In the genomic region with DNA sequence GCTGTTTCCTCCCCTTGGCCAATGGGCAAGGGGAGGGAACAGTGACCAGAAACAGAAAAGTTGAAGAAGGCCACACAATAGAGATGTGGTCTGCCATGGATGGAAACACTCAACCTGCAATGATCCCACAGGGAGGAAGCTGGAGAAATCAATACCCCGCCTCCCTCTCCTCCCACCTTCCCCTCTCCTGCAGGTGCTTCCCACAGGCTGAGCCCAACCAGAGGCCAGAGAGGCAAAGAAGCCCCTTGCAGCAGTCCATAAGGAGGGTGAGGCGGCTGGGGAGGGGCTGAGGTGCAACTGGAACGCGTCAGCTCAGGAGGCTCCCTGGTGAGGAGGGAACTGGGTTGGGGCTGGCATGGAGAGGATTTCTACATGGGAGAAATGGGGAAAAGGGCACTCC, we compare ENCODE assay signal across 10 cellular contexts.
"Had no signal": no experiment of that assay in that cellular context is flagged by ENCODE, and none has a peak within 500 bp of the region (broad histone marks: within the 10 kb centered on the region; RNA-seq: fewer than 3 reads in every experiment).

No MANE protein-coding gene starts in this region.

- H3K4me3 Mint-ChIP-seq: activated naive CD4-positive, alpha-beta T cell treated with anti-CD3 and anti-CD28 coated beads, Interleukin-2, amount 10 ng/mL, durations not matched to agents 7 days and 5 days; stimulated activated naive CD8-positive, alpha-beta T cell treated with anti-CD3 and anti-CD28 coated beads, Interleukin-15, amount 100 ng/mL, for 72 hours had no signal

- H3K27ac Mint-ChIP-seq: activated T-helper 2 cell treated with anti-CD3 and anti-CD28 coated beads, Interferon-gamma antibody, Interleukin-2, Interleukin-4, amounts not matched to agents 10 μg/mL and 5 μg/mL and 100 μg/mL, durations not matched to agents 14 hours and 24 hours and 36 hours; stimulated activated naive CD8-positive, alpha-beta T cell treated with anti-CD3 and anti-CD28 coated beads, Interleukin-15, amount 100 ng/mL, for 72 hours had no signal

- H3K9me3 Mint-ChIP-seq: activated naive CD4-positive, alpha-beta T cell treated with anti-CD3 and anti-CD28 coated beads, Interleukin-2, amount 10 ng/mL, durations not matched to agents 7 days and 5 days; activated T-helper 2 cell treated with anti-CD3 and anti-CD28 coated beads, Interferon-gamma antibody, Interleukin-2, Interleukin-4, amounts not matched to agents 10 μg/mL and 5 μg/mL and 100 μg/mL, durations not matched to agents 14 hours and 24 hours and 36 hours; stimulated activated naive CD8-positive, alpha-beta T cell treated with anti-CD3 and anti-CD28 coated beads, Interleukin-15, amount 100 ng/mL, for 72 hours had no signal

- H3K4me1 Mint-ChIP-seq: activated naive CD4-positive, alpha-beta T cell treated with anti-CD3 and anti-CD28 coated beads, Interleukin-2, amount 10 ng/mL, durations not matched to agents 7 days and 5 days had no signal

- ATAC-seq: stimulated activated naive CD8-positive, alpha-beta T cell treated with anti-CD3 and anti-CD28 coated beads, Interleukin-15, amount 100 ng/mL, for 72 hours; upper lobe of right lung had no signal

- H3K27ac ChIP-seq: right lobe of liver, thoracic aorta, upper lobe of right lung had no signal

- DNase-seq: activated CD4-positive, alpha-beta T cell treated with anti-CD3 and anti-CD28 coated beads, Interleukin-2, amount 50 U/mL, for 48 hours; activated CD4-positive, CD25-positive, alpha-beta regulatory T cell treated with anti-CD3 and anti-CD28 coated beads, Interleukin-2, amount 50 U/mL, for 72 hours; activated naive CD4-positive, alpha-beta T cell treated with anti-CD3 and anti-CD28 coated beads, Interleukin-2, amount 10 ng/mL, durations not matched to agents 7 days and 5 days; kidney glomerular epithelial cell; right lobe of liver; stimulated activated naive CD8-positive, alpha-beta T cell treated with anti-CD3 and anti-CD28 coated beads, Interleukin-15, amount 100 ng/mL, for 72 hours; T-helper 9 cell; upper lobe of right lung had no signal

- H3K27me3 Mint-ChIP-seq: activated naive CD4-positive, alpha-beta T cell treated with anti-CD3 and anti-CD28 coated beads, Interleukin-2, amount 10 ng/mL, durations not matched to agents 7 days and 5 days; stimulated activated naive CD8-positive, alpha-beta T cell treated with anti-CD3 and anti-CD28 coated beads, Interleukin-15, amount 100 ng/mL, for 72 hours had no signal
